In the genomic region with DNA sequence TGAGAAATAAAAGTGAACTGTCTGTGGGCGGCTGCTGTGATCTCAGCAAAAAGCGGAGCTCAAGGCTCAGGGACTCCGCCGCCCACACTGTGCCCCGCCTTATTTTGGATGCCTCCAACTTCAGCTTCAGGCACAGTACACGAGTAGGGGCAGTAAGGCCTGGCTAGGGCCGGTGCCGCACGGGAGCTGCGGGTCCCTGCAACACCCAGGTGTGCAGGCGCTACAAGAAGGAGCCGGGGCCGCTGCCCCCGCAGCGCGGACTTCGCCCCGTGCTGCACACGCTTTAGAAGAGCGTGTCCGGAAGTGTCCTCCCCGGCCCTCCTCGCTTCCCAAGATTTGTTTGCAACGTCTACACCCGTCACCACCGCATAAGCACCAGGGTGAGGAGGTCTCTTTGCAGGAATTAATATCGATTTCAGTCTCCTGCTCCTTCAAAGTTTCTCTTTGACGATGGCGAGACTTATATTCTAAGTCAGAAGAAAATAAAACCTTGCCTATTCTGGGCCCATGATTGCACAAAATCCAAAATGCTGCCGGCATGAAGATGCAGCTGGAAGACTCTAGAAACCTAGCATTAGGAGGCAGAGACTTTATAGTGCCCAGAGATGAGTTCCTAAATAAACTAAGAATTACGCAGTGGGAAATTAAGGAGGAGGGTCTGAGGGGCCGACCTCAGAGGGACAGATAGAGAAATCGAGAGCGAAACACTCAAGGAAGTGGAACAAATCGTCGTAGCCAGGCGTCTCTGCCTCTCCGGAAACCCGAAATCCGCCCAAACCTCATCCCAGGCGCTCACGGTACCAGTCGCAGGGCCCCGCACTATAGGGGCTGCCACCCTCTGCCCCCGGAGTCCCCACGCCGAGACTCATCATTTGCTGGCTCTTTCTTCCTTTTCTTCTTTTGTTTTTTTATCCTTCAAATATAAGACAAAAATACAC, we compare ENCODE assay signal across 11 cellular contexts. TPM values are rescaled to one million over a fixed set of nuclear protein-coding genes. Genes with fewer than 3 reads are reported as not detected.
DNase-seq lines count a peak whose midpoint lies in the region; ATAC-seq, FAIRE-seq and TF ChIP-seq lines count a peak whose summit lies in the region.
"Had no signal": no experiment of that assay in that cellular context is flagged by ENCODE, and none has a peak within 500 bp of the region (broad histone marks: within the 10 kb centered on the region; RNA-seq: fewer than 3 reads in every experiment).

No MANE protein-coding gene starts in this region.

- no peak overlapping the region for H3K9ac ChIP-seq in H1 (replicated peaks in 1 of 4; ENCODE audit: extremely low read depth in 1 of 4, low read depth in 3 of 4, low read length in 3 of 4)

- TF ChIP-seq RAD21 in H1 (IDR thresholded peaks at IDR 0.05 in 1 of 2, conservative IDR thresholded peaks at IDR 0.05 in 1 of 2; ENCODE audit: low read depth in 2 of 2, low read length in 2 of 2) = no peak

- peaks cover 5% of the 10 kb centered on the region; the same call in 1 of the 2 replicates for H3K23me2 ChIP-seq in H1 (ENCODE audit: low read depth, low read length)

- no peak overlapping the region for H2AFZ ChIP-seq in H1 (ENCODE audit: low read length)

- H3K27me3 ChIP-seq in H1 (replicated peaks in 1 of 4; ENCODE audit: control insufficient read depth in 3 of 4, extremely low read depth in 1 of 4, insufficient read depth in 3 of 4, low read length in 3 of 4) = peaks cover 72 to 98% (median 92%) of the 10 kb centered on the region in 4 experiments

- no peak for TF ChIP-seq CTCF in HEK293 (tag by site-specific recombination; IDR thresholded peaks at IDR 0.05)
- TF ChIP-seq CTCF in H1 (IDR thresholded peaks at IDR 0.05; ENCODE audit: control extremely low read depth in 1 of 3, insufficient read depth in 1 of 3, low read depth in 1 of 3, low read length in 3 of 3) = no peak

- H3K18ac ChIP-seq in H1 (ENCODE audit: extremely low read depth, low read length) = 0 out of 2 replicates have a peak overlapping the region, but pooled peaks have one; percentile 19

- H3K9me3 ChIP-seq in HEK293 (ENCODE audit: control insufficient read depth, insufficient read depth, low read depth, low read length) (no peaks in the 10 kb centered on the region), H1 (ENCODE audit: insufficient read depth in 2 of 2, low read depth in 1 of 2, low read length in 1 of 2) (no peaks in the 10 kb centered on the region)
- H3K9me3 ChIP-seq: thyroid gland had no signal

- no peak overlapping the region for H3K4ac ChIP-seq in H1 (replicated peaks; ENCODE audit: insufficient read length, low read depth, low read length)

- H3K27ac ChIP-seq in HEK293 (ENCODE audit: extremely low read depth, low read depth, low read length) = no peak overlapping the region
- H3K27ac ChIP-seq in H1 (ENCODE audit: low read depth, low read length) = no peak overlapping the region
- H3K27ac ChIP-seq: thyroid gland had no signal

- no peak overlapping the region for H3K14ac ChIP-seq in H1 (ENCODE audit: insufficient read length)

- H2BK15ac ChIP-seq in H1 (ENCODE audit: low read length) = no peak overlapping the region

- H3K36me3 Mint-ChIP-seq in naive B cell = peaks cover 5 to 39% of the 10 kb centered on the region in 2 donors

- peak overlapping the region; percentile 1; the same call in 1 of the 2 replicates for H2BK12ac ChIP-seq in H1 (ENCODE audit: low read depth, low read length)

- no peak overlapping the region for H3K27ac Mint-ChIP-seq in naive B cell

- H2AK5ac ChIP-seq in H1 (ENCODE audit: low read depth, low read length) = no peak overlapping the region

- peaks cover 78 to 92% (median 86%) of the 10 kb centered on the region in 3 donors for H3K27me3 Mint-ChIP-seq in naive B cell

- no peak overlapping the region for H4K8ac ChIP-seq in H1 (ENCODE audit: extremely low read depth, insufficient read depth, low read length)

- H3K4me2 ChIP-seq in H1 (ENCODE audit: insufficient read depth in 1 of 2, low read depth in 2 of 2, low read length in 2 of 2) = peak overlapping the region; percentile 42 to 68

- H3K56ac ChIP-seq in H1 (replicated peaks; ENCODE audit: insufficient read length, low read depth, low read length) = no peak overlapping the region

- H4K91ac ChIP-seq in H1 (replicated peaks; ENCODE audit: insufficient read length, low read length) = no peak overlapping the region

- H3K4me3 ChIP-seq in HEK293 (ENCODE audit: low read depth, low read length) (no peak overlapping the region), H1 (ENCODE audit: extremely low read depth in 1 of 4, insufficient read depth in 2 of 4, low read depth in 3 of 4, low read length in 4 of 4) (peak overlapping the region in 3 of 4 experiments; percentile 24 to 50 (median 27); a peak in 7 of 8 replicates)
- H3K4me3 ChIP-seq: thyroid gland had no signal

- TF ChIP-seq EP300 in H1 (IDR thresholded peaks at IDR 0.05; ENCODE audit: borderline replicate concordance in 1 of 2, low read depth in 2 of 2, low read length in 2 of 2) = no peak

- H3K4me3 Mint-ChIP-seq in naive B cell = peak overlapping the region in 7 of 8 donors; percentile 18 to 84 (median 57)

- H4K20me1 ChIP-seq in H1 (replicated peaks in 1 of 2; ENCODE audit: control insufficient read depth in 1 of 2, insufficient read depth in 2 of 2, low read length in 2 of 2) = peaks cover 7 to 12% of the 10 kb centered on the region in 2 experiments

- no peaks in the 10 kb centered on the region for H3K79me1 ChIP-seq in H1 (ENCODE audit: low read depth, low read length)

- WGBS in H1 (ENCODE audit: extremely low coverage in 1 of 2, insufficient coverage in 1 of 2, insufficient read length in 1 of 2, insufficient replicate concordance in 2 of 2, low coverage in 1 of 2, low lambda C conversion rate in 2 of 2, missing lambda C conversion rate in 1 of 2), 2 experiments = 5% methylated on average over 47 of the region's 47 CpGs; no CpG with 5 or more reads in 1 of the 2 experiments

- H2BK120ac ChIP-seq in H1 (replicated peaks; ENCODE audit: low read depth, low read length) = no peak overlapping the region

- ATAC-seq in naive B cell (ENCODE audit: low read depth in 2 of 2) = no peak
- ATAC-seq in HG03108 (IDR thresholded peaks at IDR 0.05; ENCODE audit: unreplicated experiment) = no peak

- no peaks in the 10 kb centered on the region for H3K36me3 ChIP-seq in HEK293 (ENCODE audit: control insufficient read depth in 2 of 2, insufficient read depth in 1 of 2, low read length in 2 of 2)
- H3K36me3 ChIP-seq in H1 (ENCODE audit: control insufficient read depth in 2 of 4, insufficient read depth in 4 of 4, low read length in 3 of 4) = no peaks in the 10 kb centered on the region; a peak in 1 of 8 replicates
- H3K36me3 ChIP-seq: thyroid gland had no signal

- H2BK5ac ChIP-seq in H1 (ENCODE audit: low read depth, low read length) = no peak overlapping the region

- DNase-seq in CD1c-positive myeloid dendritic cell (ENCODE audit: extremely low spot score) = peak; percentile 64
- DNase-seq in H1 (ENCODE audit: low read depth in 1 of 2, low spot score in 2 of 2) = peak in 1 of 2 experiments; percentile 62
- no peak for DNase-seq in naive B cell
- no peak for DNase-seq in NCI-H1694 (lab: John Stamatoyannopoulos, UW)
- no peak for DNase-seq in glomerular visceral epithelial cell (ENCODE audit: extremely low spot score)
- no peak for DNase-seq in hippocampal formation (lab: John Stamatoyannopoulos, UW)
- DNase-seq: DND-41, thyroid gland had no signal

- H3K4me1 ChIP-seq in HEK293 (ENCODE audit: control insufficient read depth, insufficient read depth, low read length) = no peaks in the 10 kb centered on the region
- H3K4me1 ChIP-seq in H1 (replicated peaks in 1 of 4; ENCODE audit: control insufficient read depth in 3 of 4, insufficient read depth in 4 of 4, low read length in 3 of 4) = peaks cover 3 to 24% (median 12%) of the 10 kb centered on the region in 4 experiments

- peaks cover 2 to 19% (median 10%) of the 10 kb centered on the region in 7 donors for H3K9me3 Mint-ChIP-seq in naive B cell

- no peak for FAIRE-seq in H1 (lab: Jason Lieb, UNC)

- POLR2A ChIA-PET in HEK293 (lab: Yijun Ruan, JAX) = no interaction called here
- POLR2A ChIA-PET in H1 (lab: Charles Lee; ENCODE audit: partially characterized antibody) = interaction anchor here (0.9 to 2.6 kb wide), 4 partner anchors 8 to 32 kb away, joined by 3 to 13 read pairs (median 5); no protein-coding TSS in a partner anchor

- no peak for TF ChIP-seq POLR2A in H1 (IDR thresholded peaks at IDR 0.05; ENCODE audit: control extremely low read depth in 1 of 2, low read depth in 2 of 2, low read length in 2 of 2)

- no peaks in the 10 kb centered on the region for H3K79me2 ChIP-seq in H1 (ENCODE audit: control insufficient read depth in 1 of 2, insufficient read depth in 2 of 2, low read length in 2 of 2)

- peak overlapping the region; percentile 18; the same call in 1 of the 2 replicates for H2BK20ac ChIP-seq in H1 (ENCODE audit: low read length)

- no peak overlapping the region for H3K23ac ChIP-seq in H1 (ENCODE audit: insufficient read length)

- H4K5ac ChIP-seq in H1 (ENCODE audit: insufficient read length, low read depth, low read length) = no peak overlapping the region

- CTCF ChIA-PET in HEK293 (lab: Yijun Ruan, JAX) = interaction anchor here (1.4 kb wide), 1 partner anchor 34 kb away, joined by 5 read pairs; no protein-coding TSS in a partner anchor
- CTCF ChIA-PET in H1 (lab: Charles Lee; ENCODE audit: partially characterized antibody) = interaction anchor here (0.7 to 5.9 kb wide), 11 partner anchors 9 to 415 kb away, joined by 3 to 66 read pairs (median 5); a partner anchor contains a TSS

- H3K4me1 Mint-ChIP-seq in naive B cell = peaks cover 6 to 35% (median 22%) of the 10 kb centered on the region in 3 donors

TF ChIP-seq in HEK293, 187 proteins besides CTCF, POLR2A, EP300 and RAD21:
- peak; percentile 75 for TF ChIP-seq EGR2 (tag by site-specific recombination; IDR thresholded peaks at IDR 0.05; ENCODE audit: low read depth)
- no peak for TF ChIP-seq ZFP69B (tag by site-specific recombination; IDR thresholded peaks at IDR 0.05)
- peak; percentile 88 for TF ChIP-seq ZFHX2 (tag by site-specific recombination; conservative IDR thresholded peaks at IDR 0.05)

TF ChIP-seq in H1, 55 proteins besides CTCF, POLR2A, EP300 and RAD21 (continues in another document):
- peak; percentile 51 for TF ChIP-seq CTBP2 (IDR thresholded peaks at IDR 0.05; ENCODE audit: borderline replicate concordance, insufficient read depth, insufficient read length, low read length)
- 0 out of 2 replicates have a peak, but pooled peaks have one; percentile 7 for TF ChIP-seq SP1 (IDR thresholded peaks at IDR 0.05; ENCODE audit: low read depth, low read length)

RNA-seq across cellular contexts. Expression of a gene that starts 6.4 kb away (rescaled TPM):
- not detected in 2 replicates for total RNA-seq in H1 (2021; fragmentation: NEBNext Ultra II Directional; extraction: Animal tissue kit (Norgen Biotek cat#: 25700))
- polyA plus RNA-seq in H1 (2011; rRNA removed) = 0.09 TPM in 1 of 2 replicates, not detected in the other
- not detected for polyA plus RNA-seq in H1 (2011; cell fraction: cytosol; rRNA removed)
- polyA plus RNA-seq in H1 (2011; cell fraction: nucleus; rRNA removed) = not detected
- not detected in 4 replicates for polyA plus RNA-seq in H1 (2012, experiment 1 of 2)
- not detected for polyA plus RNA-seq in H1 (2012, experiment 2 of 2)
- 0.02 TPM for polyA plus RNA-seq in H1 (2013, experiment 1 of 2)
- not detected for polyA plus RNA-seq in H1 (2013, experiment 2 of 2)
- not detected in 2 replicates for polyA minus RNA-seq in H1 (2011; rRNA and poly(A)+ RNA removed)
- polyA minus RNA-seq in H1 (2011; cell fraction: cytosol; rRNA and poly(A)+ RNA removed) = not detected
- not detected for polyA minus RNA-seq in H1 (2011; cell fraction: nucleus; rRNA and poly(A)+ RNA removed)
- polyA plus RNA-seq in naive B cell (ENCODE audit: low read depth in 6 of 6) = not detected
- total RNA-seq: cerebellum, thyroid gland had no signal
